Comparison of ENCODE assay signal across 22 cellular contexts in genomic region chr12:101826766-101827368, GRCh38. TPM values are rescaled to one million over a fixed set of nuclear protein-coding genes. Genes with fewer than 3 reads are reported as not detected.
DNase-seq lines count a peak whose midpoint lies in the region; ATAC-seq and TF ChIP-seq lines count a peak whose summit lies in the region.
"Had no signal": no experiment of that assay in that cellular context is flagged by ENCODE, and none has a peak within 500 bp of the region (broad histone marks: within the 10 kb centered on the region; RNA-seq: fewer than 3 reads in every experiment).

No MANE protein-coding gene starts in this region.

- no peak overlapping the region for H3K23ac ChIP-seq in mesenchymal stem cell (ENCODE audit: low read length in 2 of 2)

- peaks cover 64% of the 10 kb centered on the region for H3K4me1 Mint-ChIP-seq in WTC11
- H3K4me1 Mint-ChIP-seq in chondrocyte (ENCODE audit: low read depth), result peaks cover 32% of the 10 kb centered on the region

- no peak overlapping the region for H3K9ac ChIP-seq in mesenchymal stem cell (ENCODE audit: low read length)
- H3K9ac ChIP-seq: BLaER1 had no signal

- H3K36me3 ChIP-seq in mesenchymal stem cell (ENCODE audit: control insufficient read depth in 1 of 2, insufficient read depth in 2 of 2, low read depth in 1 of 2, low read length in 2 of 2), result no peaks in the 10 kb centered on the region
- H3K36me3 ChIP-seq: BLaER1, spleen, transverse colon had no signal

- no peaks in the 10 kb centered on the region for H3K9me3 Mint-ChIP-seq in WTC11
- H3K9me3 Mint-ChIP-seq in chondrocyte (ENCODE audit: low read depth), result no peaks in the 10 kb centered on the region
- H3K9me3 Mint-ChIP-seq: activated B cell treated with CpG ODN at 0.5 μM for 24 hours; activated naive CD4-positive, alpha-beta T cell treated with anti-CD3 and anti-CD28 coated beads, Interleukin-2, amount 10 ng/mL, durations not matched to agents 7 days and 5 days; brain; nephron progenitor cell; stimulated activated naive B cell treated with anti-CD40 and anti-IgM and Interleukin-4, amounts not matched to agents 10 μg/mL and 1 μg/mL and 100 μg/mL, for 72 hours had no signal

- H2AK5ac ChIP-seq in mesenchymal stem cell (ENCODE audit: low read length, severe bottlenecking), result no peak overlapping the region

- H3K14ac ChIP-seq in mesenchymal stem cell (ENCODE audit: low read length in 2 of 2), result no peak overlapping the region

- ATAC-seq in WTC11, result no peak
- ATAC-seq in GM21529 (IDR thresholded peaks at IDR 0.05; ENCODE audit: unreplicated experiment), result no peak
- ATAC-seq: stimulated activated naive B cell treated with anti-CD40 and anti-IgM and Interleukin-4, amounts not matched to agents 10 μg/mL and 1 μg/mL and 100 μg/mL, for 72 hours had no signal

- H3K27me3 Mint-ChIP-seq in WTC11 (ENCODE audit: low read depth), result no peaks in the 10 kb centered on the region
- no peaks in the 10 kb centered on the region for H3K27me3 Mint-ChIP-seq in chondrocyte (ENCODE audit: low read depth)
- H3K27me3 Mint-ChIP-seq: activated B cell treated with CpG ODN at 0.5 μM for 24 hours; activated naive CD4-positive, alpha-beta T cell treated with anti-CD3 and anti-CD28 coated beads, Interleukin-2, amount 10 ng/mL, durations not matched to agents 7 days and 5 days; stimulated activated naive B cell treated with anti-CD40 and anti-IgM and Interleukin-4, amounts not matched to agents 10 μg/mL and 1 μg/mL and 100 μg/mL, for 72 hours had no signal

- no peak for TF ChIP-seq CTCF in WTC11 (IDR thresholded peaks at IDR 0.05)
- TF ChIP-seq CTCF in chondrocyte (IDR thresholded peaks at IDR 0.05), result no peak

- H3K4me3 ChIP-seq in mesenchymal stem cell (ENCODE audit: insufficient read depth in 1 of 2, low read depth in 1 of 2, low read length in 2 of 2), result no peak overlapping the region
- H3K4me3 ChIP-seq: BLaER1, spleen, transverse colon had no signal

- H2BK12ac ChIP-seq in mesenchymal stem cell (ENCODE audit: low read length in 2 of 2), result no peak overlapping the region

- no peaks in the 10 kb centered on the region for H3K9me3 ChIP-seq in mesenchymal stem cell (ENCODE audit: control insufficient read depth, low read length)
- H3K9me3 ChIP-seq: spleen, transverse colon had no signal

- WGBS in mesenchymal stem cell, result 90% methylated on average over 3 of the region's 3 CpGs

- H3K36me3 Mint-ChIP-seq in WTC11, result no peaks in the 10 kb centered on the region
- no peaks in the 10 kb centered on the region for H3K36me3 Mint-ChIP-seq in chondrocyte (ENCODE audit: low read depth)

- CTCF ChIA-PET in WTC11 (lab: Charles Lee), result interaction anchor here (0.6 to 6.8 kb wide), 6 partner anchors 13 to 160 kb away, joined by 3 to 69 read pairs (median 5); no protein-coding TSS in a partner anchor

- H2BK5ac ChIP-seq in mesenchymal stem cell (ENCODE audit: low read depth, low read length, poor library complexity, severe bottlenecking), result no peak overlapping the region

- peaks cover 1% of the 10 kb centered on the region for H3K4me1 ChIP-seq in mesenchymal stem cell (ENCODE audit: control insufficient read depth, insufficient read depth, low read depth, low read length)

- H3K27ac Mint-ChIP-seq in WTC11, result 0 out of 2 replicates have a peak overlapping the region, but pooled peaks have one; percentile 57
- H3K27ac Mint-ChIP-seq in chondrocyte (ENCODE audit: unreplicated experiment), result no peak overlapping the region
- H3K27ac Mint-ChIP-seq: activated B cell treated with CpG ODN at 0.5 μM for 24 hours; activated naive CD4-positive, alpha-beta T cell treated with anti-CD3 and anti-CD28 coated beads, Interleukin-2, amount 10 ng/mL, durations not matched to agents 7 days and 5 days; nephron progenitor cell; stimulated activated naive B cell treated with anti-CD40 and anti-IgM and Interleukin-4, amounts not matched to agents 10 μg/mL and 1 μg/mL and 100 μg/mL, for 72 hours had no signal

- POLR2A ChIA-PET in WTC11 (lab: Charles Lee), result no interaction called here

- no peak overlapping the region for H3K4me2 ChIP-seq in mesenchymal stem cell (ENCODE audit: low read length, poor library complexity, severe bottlenecking)
- H3K4me2 ChIP-seq: BLaER1 had no signal

- H3K79me1 ChIP-seq in mesenchymal stem cell (replicated peaks; ENCODE audit: low read length, poor library complexity, severe bottlenecking), result peaks cover 20% of the 10 kb centered on the region

- no peak overlapping the region for H2BK120ac ChIP-seq in mesenchymal stem cell (ENCODE audit: low read depth, low read length)

- H3K4me3 Mint-ChIP-seq in WTC11, result no peak overlapping the region
- no peak overlapping the region for H3K4me3 Mint-ChIP-seq in chondrocyte (ENCODE audit: unreplicated experiment)
- H3K4me3 Mint-ChIP-seq: activated B cell treated with CpG ODN at 0.5 μM for 24 hours; activated naive CD4-positive, alpha-beta T cell treated with anti-CD3 and anti-CD28 coated beads, Interleukin-2, amount 10 ng/mL, durations not matched to agents 7 days and 5 days; nephron progenitor cell; stimulated activated naive B cell treated with anti-CD40 and anti-IgM and Interleukin-4, amounts not matched to agents 10 μg/mL and 1 μg/mL and 100 μg/mL, for 72 hours had no signal

- peak; percentile 29 for DNase-seq in DMS53 (lab: John Stamatoyannopoulos, UW)
- DNase-seq in DMS53 treated with DMSO at 0.1 percent for 48 hours (lab: John Stamatoyannopoulos, UW; ENCODE audit: unreplicated experiment), result no peak
- peak; percentile 24 to 27 for DNase-seq in Kasumi-1 (lab: John Stamatoyannopoulos, UW)
- DNase-seq in WTC11 (ENCODE audit: low spot score), result no peak
- DNase-seq in mesenchymal stem cell, result peak; percentile 15
- no peak for DNase-seq in NCI-H510A treated with DMSO at 0.1 percent for 48 hours (lab: John Stamatoyannopoulos, UW)
- no peak for DNase-seq in chondrocyte (ENCODE audit: low spot score)
- DNase-seq: activated B cell treated with CpG ODN at 0.5 μM for 24 hours; activated CD8-positive, alpha-beta memory T cell treated with anti-CD3 and anti-CD28 coated beads, Interleukin-2, amount 50 U/mL, for 48 hours; activated naive CD4-positive, alpha-beta T cell treated with anti-CD3 and anti-CD28 coated beads, Interleukin-2, amount 10 ng/mL, durations not matched to agents 7 days and 5 days; DMS79; NCI-H1436 treated with DMSO at 0.1 percent for 48 hours; NCI-H526; nephron progenitor cell; spleen; stimulated activated naive B cell treated with anti-CD40 and anti-IgM and Interleukin-4, amounts not matched to agents 10 μg/mL and 1 μg/mL and 100 μg/mL, for 72 hours; transverse colon had no signal

- H3K18ac ChIP-seq in mesenchymal stem cell (ENCODE audit: low read depth in 1 of 2, low read length in 2 of 2), result no peak overlapping the region

- no peak overlapping the region for H3K27ac ChIP-seq in mesenchymal stem cell (ENCODE audit: low read length, poor library complexity, severe bottlenecking)
- H3K27ac ChIP-seq: 22Rv1, BLaER1, RWPE1, spleen had no signal

- no peak overlapping the region for H4K8ac ChIP-seq in mesenchymal stem cell (ENCODE audit: low read length)

- no peak overlapping the region for H2BK15ac ChIP-seq in mesenchymal stem cell (ENCODE audit: low read depth, poor library complexity, severe bottlenecking)

- H2AFZ ChIP-seq in mesenchymal stem cell (ENCODE audit: low read depth, low read length), result no peak overlapping the region

- no peak overlapping the region for H4K91ac ChIP-seq in mesenchymal stem cell (ENCODE audit: low read length)

- no peaks in the 10 kb centered on the region for H3K27me3 ChIP-seq in mesenchymal stem cell (ENCODE audit: control insufficient read depth in 1 of 2, insufficient read depth in 1 of 2, low read length in 2 of 2)
- H3K27me3 ChIP-seq: BLaER1, spleen, transverse colon had no signal

- no peak overlapping the region for H3K4ac ChIP-seq in mesenchymal stem cell (ENCODE audit: low read depth in 1 of 2, low read length in 2 of 2)

TF ChIP-seq in WTC11, 78 proteins besides CTCF, POLR2A, EP300 and RAD21 (continues in another document):
- TF ChIP-seq IRF2 (CRISPR knock-in tag; IDR thresholded peaks at IDR 0.05; ENCODE audit: borderline replicate concordance, low read depth) (no peak), HMGXB4 (CRISPR knock-in tag; IDR thresholded peaks at IDR 0.05) (no peak), ZNF138 (CRISPR knock-in tag; conservative IDR thresholded peaks at IDR 0.05) (no peak), E2F5 (CRISPR knock-in tag; IDR thresholded peaks at IDR 0.05) (no peak), TEAD4 (CRISPR knock-in tag; IDR thresholded peaks at IDR 0.05) (no peak), ZNF416 (CRISPR knock-in tag; IDR thresholded peaks at IDR 0.05) (no peak)

RNA-seq across cellular contexts. Expression of gene GNPTAB, which starts 3.9 kb away (rescaled TPM):
- total RNA-seq in WTC11 (2021), result 22.5 to 25.4 TPM (median 24.4 TPM) in 3 replicates
- 38.0 TPM for polyA plus RNA-seq in mesenchymal stem cell (2013, experiment 1 of 2)
- polyA plus RNA-seq in mesenchymal stem cell (2013, experiment 2 of 2), result 39.2 TPM
- total RNA-seq in chondrocyte, result 25.9 to 28.8 TPM (median 27.8 TPM) in 3 replicates

RNA-seq across cellular contexts. Expression of gene DRAM1, which starts 50.5 kb away (rescaled TPM):
- total RNA-seq in WTC11 (2021) (6.0 to 6.9 TPM (median 6.6 TPM) in 3 replicates), chondrocyte (7.0 to 11.6 TPM (median 9.3 TPM) in 3 replicates)
- 85.6 TPM for polyA plus RNA-seq in mesenchymal stem cell (2013, experiment 1 of 2)
- polyA plus RNA-seq in mesenchymal stem cell (2013, experiment 2 of 2), result 87.7 TPM

Comparison
In these comparisons a context has a peak if more than half of its experiments do, and no peak if none do; other contexts are left out.
1. DNase-seq: peak in DMS53 (single experiment), Kasumi-1 (2 of 2) and mesenchymal stem cell (single experiment); none in DMS53 treated with DMSO at 0.1 percent for 48 hours (single experiment), WTC11 (single experiment), NCI-H510A treated with DMSO at 0.1 percent for 48 hours (single experiment) and chondrocyte (single experiment).